Comparison of ENCODE assay signal across 8 cellular contexts in genomic region chr3:141441381-141442365, GRCh38. TPM values are rescaled to one million over a fixed set of nuclear protein-coding genes. Genes with fewer than 3 reads are reported as not detected.
DNase-seq lines count a peak whose midpoint lies in the region; ATAC-seq and TF ChIP-seq lines count a peak whose summit lies in the region.

No MANE protein-coding gene starts in this region.

- intact Hi-C loops in head of caudate nucleus (cut with DNase I) (no loop called here), aorta (cut with DNase I) (loop anchor here (2.0 to 5.0 kb wide), 3 partner anchors 34 to 74 kb away; partner anchors contain the start of gene ZBTB38 (in 1 of the 2))

- peak; percentile 63 for TF ChIP-seq RAD21 in SK-N-SH (IDR thresholded peaks at IDR 0.05; ENCODE audit: low read length)

- H3K4me1 ChIP-seq in SK-N-SH (ENCODE audit: control insufficient read depth in 1 of 2, insufficient read depth in 2 of 2, low read depth in 1 of 2, low read length in 1 of 2) (peaks cover 0 to 9% of the 10 kb centered on the region in 2 experiments; a peak in 2 of 4 replicates), aorta (ENCODE audit: control insufficient read depth in 1 of 2, insufficient read depth in 2 of 2, low read length in 2 of 2) (peaks cover 5 to 17% of the 10 kb centered on the region in 2 donors)

- 82% methylated on average over 10 of the region's 10 CpGs for WGBS in SK-N-SH (ENCODE audit: low lambda C conversion rate)
- 48 to 51% methylated on average over 10 of the region's 10 CpGs for WGBS in aorta, 2 donors

- CTCF ChIA-PET in SK-N-SH (lab: Yijun Ruan, JAX) = interaction anchor here (0.6 to 5.3 kb wide), 18 partner anchors 10 to 130 kb away, joined by 3 to 28 read pairs (median 4); no protein-coding TSS in a partner anchor

- TF ChIP-seq CTCF in GM20000 (IDR thresholded peaks at IDR 0.05; ENCODE audit: extremely low read depth, missing control alignments) = peak; percentile 49
- peak; percentile 95 for TF ChIP-seq CTCF in SK-N-SH (IDR thresholded peaks at IDR 0.05)

- DNase-seq in DMS 273 treated with DMSO at 0.1 percent for 48 hours (lab: John Stamatoyannopoulos, UW) (peak; percentile 18), GM20000 (ENCODE audit: low spot score) (peak; percentile 82), SK-N-SH (peak; percentile 69), head of caudate nucleus (peak in 41 of 42 donors; percentile 31 to 89 (median 67)), renal cortical epithelial cell (ENCODE audit: low read depth) (peak; percentile 47), aorta (peak; percentile 86 to 92)
- peak; percentile 27 to 67 (median 54) for DNase-seq in activated naive CD4-positive, alpha-beta T cell (lab: John Stamatoyannopoulos, UW)

- no peak for TF ChIP-seq EP300 in SK-N-SH (IDR thresholded peaks at IDR 0.05; ENCODE audit: borderline replicate concordance in 1 of 2, low read depth in 1 of 2, low read length in 1 of 2)

- H3K9me3 ChIP-seq in SK-N-SH = no peaks in the 10 kb centered on the region
- H3K9me3 ChIP-seq in aorta (ENCODE audit: control insufficient read depth, low read length) = no peaks in the 10 kb centered on the region

- POLR2A ChIA-PET in SK-N-SH (lab: Yijun Ruan, JAX) = no interaction called here

- H3F3A ChIP-seq in SK-N-SH (replicated peaks; ENCODE audit: insufficient read depth) = peaks cover 31% of the 10 kb centered on the region

- H3K4me3 ChIP-seq in SK-N-SH (ENCODE audit: low read depth in 2 of 2, low read length in 1 of 2) = no peak overlapping the region; a peak in 1 of 4 replicates
- H3K4me3 ChIP-seq in aorta (ENCODE audit: low read length in 2 of 2) = peak overlapping the region in 1 of 2 donors; percentile 23

- H3K79me2 ChIP-seq in SK-N-SH (ENCODE audit: insufficient read depth) = peaks cover 28% of the 10 kb centered on the region; the same call in 1 of the 2 replicates

- H3K27ac ChIP-seq in SK-N-SH (ENCODE audit: low read depth in 2 of 2, low read length in 1 of 2) = peak overlapping the region in 1 of 2 experiments; percentile 51; a peak in 3 of 4 replicates
- peak overlapping the region; percentile 91 to 96 for H3K27ac ChIP-seq in aorta (ENCODE audit: low read depth in 1 of 2, low read length in 2 of 2)

- H2AFZ ChIP-seq in SK-N-SH (ENCODE audit: low read depth) = peak overlapping the region; percentile 38; the same call in 1 of the 2 replicates

- H3K9ac ChIP-seq in SK-N-SH = no peak overlapping the region

- H4K20me1 ChIP-seq in SK-N-SH (ENCODE audit: insufficient read depth) = no peaks in the 10 kb centered on the region

- ATAC-seq in HG03565 (IDR thresholded peaks at IDR 0.05; ENCODE audit: unreplicated experiment) (peak; percentile 91), aorta (ENCODE audit: low FRiP score) (peak; percentile 90)

- H3K4me2 ChIP-seq in SK-N-SH = peak overlapping the region; percentile 61; the same call in 1 of the 2 replicates

- H3K27me3 ChIP-seq in SK-N-SH (ENCODE audit: insufficient read depth) (no peaks in the 10 kb centered on the region), aorta (ENCODE audit: control insufficient read depth in 1 of 2, insufficient read depth in 2 of 2, low read length in 1 of 2) (no peaks in the 10 kb centered on the region)

- H3K36me3 ChIP-seq in SK-N-SH (replicated peaks in 1 of 2; ENCODE audit: control insufficient read depth in 1 of 2, insufficient read depth in 2 of 2, low read length in 1 of 2) (peaks cover 51 to 52% of the 10 kb centered on the region in 2 experiments), aorta (ENCODE audit: control insufficient read depth in 1 of 2, insufficient read depth in 2 of 2, low read length in 1 of 2) (peaks cover 4 to 12% of the 10 kb centered on the region in 2 donors)

- H3K9me2 ChIP-seq in SK-N-SH = no peaks in the 10 kb centered on the region

TF ChIP-seq in SK-N-SH, 30 proteins besides CTCF, POLR2A, EP300 and RAD21:
- peak; percentile 81 for TF ChIP-seq JUND (IDR thresholded peaks at IDR 0.05)
- peak; percentile 41 for TF ChIP-seq SMC3 (IDR thresholded peaks at IDR 0.05; ENCODE audit: low read depth, low read length)
- no peak for TF ChIP-seq CHD2 (IDR thresholded peaks at IDR 0.05; ENCODE audit: low read length, partially characterized antibody)
- TF ChIP-seq NFIC (IDR thresholded peaks at IDR 0.05; ENCODE audit: borderline replicate concordance) = no peak
- TF ChIP-seq MEF2A (IDR thresholded peaks at IDR 0.05; ENCODE audit: borderline replicate concordance, low read depth) = no peak
- TF ChIP-seq FOSL2 (IDR thresholded peaks at IDR 0.05; ENCODE audit: borderline replicate concordance, low read depth) = peak; percentile 92
- TF ChIP-seq FOXJ3 (CRISPR knock-in tag; IDR thresholded peaks at IDR 0.05) = no peak
- no peak for TF ChIP-seq EZH2phosphoT487 (IDR thresholded peaks at IDR 0.05; ENCODE audit: borderline replicate concordance, low read depth)
- no peak for TF ChIP-seq TAF1 (IDR thresholded peaks at IDR 0.05; ENCODE audit: borderline replicate concordance, low read depth, low read length)
- TF ChIP-seq FOXM1 (IDR thresholded peaks at IDR 0.05; ENCODE audit: low read depth) = no peak
- TF ChIP-seq, protein P1, sequence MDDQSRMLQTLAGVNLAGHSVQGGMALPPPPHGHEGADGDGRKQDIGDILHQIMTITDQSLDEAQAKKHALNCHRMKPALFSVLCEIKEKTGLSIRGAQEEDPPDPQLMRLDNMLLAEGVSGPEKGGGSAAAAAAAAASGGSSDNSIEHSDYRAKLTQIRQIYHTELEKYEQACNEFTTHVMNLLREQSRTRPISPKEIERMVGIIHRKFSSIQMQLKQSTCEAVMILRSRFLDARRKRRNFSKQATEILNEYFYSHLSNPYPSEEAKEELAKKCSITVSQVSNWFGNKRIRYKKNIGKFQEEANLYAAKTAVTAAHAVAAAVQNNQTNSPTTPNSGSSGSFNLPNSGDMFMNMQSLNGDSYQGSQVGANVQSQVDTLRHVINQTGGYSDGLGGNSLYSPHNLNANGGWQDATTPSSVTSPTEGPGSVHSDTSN (IDR thresholded peaks at IDR 0.05) = no peak
- no peak for TF ChIP-seq GABPA (IDR thresholded peaks at IDR 0.05; ENCODE audit: low read depth)
- no peak for TF ChIP-seq USF1 (IDR thresholded peaks at IDR 0.05; ENCODE audit: borderline replicate concordance, low read depth)
- no peak for TF ChIP-seq NRF1 (IDR thresholded peaks at IDR 0.05; ENCODE audit: low read depth, low read length)
- no peak for TF ChIP-seq RCOR1 (IDR thresholded peaks at IDR 0.05; ENCODE audit: low read length)
- no peak for TF ChIP-seq IRF3 (IDR thresholded peaks at IDR 0.05; ENCODE audit: low read depth, low read length)
- TF ChIP-seq RXRA (IDR thresholded peaks at IDR 0.05; ENCODE audit: borderline replicate concordance, low read depth) = no peak
- no peak for TF ChIP-seq TCF12 (IDR thresholded peaks at IDR 0.05)
- TF ChIP-seq SIN3A (IDR thresholded peaks at IDR 0.05; ENCODE audit: borderline replicate concordance, low read depth, low read length) = no peak
- TF ChIP-seq GATA2 (CRISPR knock-in tag; IDR thresholded peaks at IDR 0.05) = no peak
- TF ChIP-seq RFX5 (IDR thresholded peaks at IDR 0.05; ENCODE audit: low read length) = no peak

RNA-seq across cellular contexts. Expression of gene RASA2, which starts 45.2 kb away (rescaled TPM):
- 2.4 and 3.1 TPM in 2 replicates for polyA plus RNA-seq in SK-N-SH (2012; rRNA removed)
- 3.1 and 3.7 TPM in 2 replicates for polyA plus RNA-seq in SK-N-SH (2012; cell fraction: cytosol; rRNA removed)
- 3.7 and 12.4 TPM in 2 replicates for polyA plus RNA-seq in SK-N-SH (2012; cell fraction: nucleus; rRNA removed)
- 19.2 and 21.0 TPM in 2 replicates for total RNA-seq in renal cortical epithelial cell
- 10 to 100 TPM; 25.5 to 26.1 TPM for total RNA-seq in aorta
- polyA plus RNA-seq in aorta = 1 to 10 TPM; 6.9 to 7.8 TPM

Comparison
In these comparisons a context has a peak if more than half of its experiments do, and no peak if none do; other contexts are left out.
1. DNase-seq: peak in every context shown above with its lines; median percentile 89 in aorta; 82 in GM20000; 69 in SK-N-SH; 67 in head of caudate nucleus; 54 in activated naive CD4-positive, alpha-beta T cell; 47 in renal cortical epithelial cell; 18 in DMS 273 treated with DMSO at 0.1 percent for 48 hours.